8 cellular contexts compared by ENCODE assay signal in genomic region chr5:141521244-141521781, GRCh38. TPM values are rescaled to one million over a fixed set of nuclear protein-coding genes. Genes with fewer than 3 reads are reported as not detected.
DNase-seq lines count a peak whose midpoint lies in the region; ATAC-seq and TF ChIP-seq lines count a peak whose summit lies in the region.

No MANE protein-coding gene starts in this region.

- no peaks in the 10 kb centered on the region for H3K27me3 ChIP-seq in RWPE2 (ENCODE audit: insufficient read depth, poor library complexity, severe bottlenecking)

- H3K4me1 ChIP-seq in RWPE2 (ENCODE audit: insufficient read depth, poor library complexity, severe bottlenecking), result peaks cover 30% of the 10 kb centered on the region

- no peaks in the 10 kb centered on the region for H3K9me3 ChIP-seq in RWPE2 (ENCODE audit: severe bottlenecking)

- H3K27ac ChIP-seq in RWPE2 (ENCODE audit: poor library complexity, severe bottlenecking), result peak overlapping the region; percentile 80

- H3K36me3 ChIP-seq in RWPE2 (ENCODE audit: low read depth), result peaks cover 86% of the 10 kb centered on the region

- H3K4me3 ChIP-seq in RWPE2 (ENCODE audit: severe bottlenecking), result no peak overlapping the region

- in situ Hi-C loops in GM13976 (cut with MboI; ENCODE audit: low sequenced_read_pairs, unreplicated experiment), result no loop called here

- TF ChIP-seq CTCF in RWPE2 (IDR thresholded peaks at IDR 0.05; ENCODE audit: poor library complexity, severe bottlenecking) (no peak), GM13976 (IDR thresholded peaks at IDR 0.05; ENCODE audit: borderline replicate concordance, control extremely low read depth, extremely low read depth, insufficient read depth, missing control alignments) (no peak)

- ATAC-seq in RWPE2 (ENCODE audit: low read depth), result peak; percentile 88
- ATAC-seq in HG03439 (IDR thresholded peaks at IDR 0.05; ENCODE audit: unreplicated experiment), result no peak
- no peak for ATAC-seq in GM21825 (IDR thresholded peaks at IDR 0.05; ENCODE audit: unreplicated experiment)

- peak; percentile 26 for DNase-seq in DMS 273 (lab: John Stamatoyannopoulos, UW; ENCODE audit: unreplicated experiment)
- DNase-seq in DMS 273 treated with DMSO at 0.1 percent for 48 hours (lab: John Stamatoyannopoulos, UW), result no peak
- peak; percentile 82 for DNase-seq in RWPE2 (ENCODE audit: low spot score)
- peak; percentile 71 for DNase-seq in epidermal melanocyte (ENCODE audit: insufficient read length, low spot score)
- peak; percentile 99 for DNase-seq in myocyte (ENCODE audit: low read depth)
- no peak for DNase-seq in GM13976 (ENCODE audit: low spot score)

RNA-seq across cellular contexts. Expression of gene PCDHGC5, which starts 32.4 kb away (rescaled TPM):
- total RNA-seq in myocyte, result 2.0 and 2.6 TPM in 2 replicates
- 2.8 TPM for polyA plus RNA-seq in myocyte (2012)

RNA-seq across cellular contexts. Expression of gene PCDHGC4, which starts 36.5 kb away (rescaled TPM):
- total RNA-seq in myocyte, result 2.0 and 3.6 TPM in 2 replicates
- polyA plus RNA-seq in myocyte (2012), result 0.82 TPM

RNA-seq across cellular contexts. Expression of gene PCDHGC3, which starts 45.5 kb away (rescaled TPM):
- 137 and 170 TPM in 2 replicates for total RNA-seq in myocyte
- 95.7 TPM for polyA plus RNA-seq in myocyte (2012)

Comparison
In these comparisons a context has a peak if more than half of its experiments do, and no peak if none do; other contexts are left out.
1. DNase-seq: peak in DMS 273 (single experiment), RWPE2 (single experiment), epidermal melanocyte (single experiment) and myocyte (single experiment); none in DMS 273 treated with DMSO at 0.1 percent for 48 hours (single experiment) and GM13976 (single experiment).